ENCODE assay signal across 2 cellular contexts in genomic region chr11:120346233-120346632, GRCh38.
TF ChIP-seq lines count a peak whose summit lies in the region.

No MANE protein-coding gene starts in this region.

TF ChIP-seq in H1, 55 proteins besides CTCF, POLR2A, EP300 and RAD21:
- TF ChIP-seq RNF2 (IDR thresholded peaks at IDR 0.05; ENCODE audit: borderline replicate concordance, low read depth, low read length, missing control alignments, poor library complexity, severe bottlenecking) = no peak
- no peak for TF ChIP-seq SP2 (IDR thresholded peaks at IDR 0.05; ENCODE audit: low read length)
- no peak for TF ChIP-seq POLR2AphosphoS5 (IDR thresholded peaks at IDR 0.05; ENCODE audit: low read depth, low read length)
- no peak for TF ChIP-seq SUZ12 (IDR thresholded peaks at IDR 0.05; ENCODE audit: low read length)

TF ChIP-seq in neural cell, 6 proteins besides CTCF, POLR2A, EP300 and RAD21:
- TF ChIP-seq REST (IDR thresholded peaks at IDR 0.05; ENCODE audit: borderline replicate concordance) (no peak), TAF1 (IDR thresholded peaks at IDR 0.05; ENCODE audit: low read depth) (no peak), SMC3 (conservative IDR thresholded peaks at IDR 0.05; ENCODE audit: poor library complexity) (no peak), MXI1 (conservative IDR thresholded peaks at IDR 0.05; ENCODE audit: poor library complexity, severe bottlenecking) (no peak), POLR2AphosphoS5 (IDR thresholded peaks at IDR 0.05) (no peak), EZH2 (IDR thresholded peaks at IDR 0.05; ENCODE audit: borderline replicate concordance, insufficient read depth, low read length, poor library complexity, severe bottlenecking) (no peak)
TF ChIP-seq in neural cell: peak in this region for 0.
